In the genomic region with DNA sequence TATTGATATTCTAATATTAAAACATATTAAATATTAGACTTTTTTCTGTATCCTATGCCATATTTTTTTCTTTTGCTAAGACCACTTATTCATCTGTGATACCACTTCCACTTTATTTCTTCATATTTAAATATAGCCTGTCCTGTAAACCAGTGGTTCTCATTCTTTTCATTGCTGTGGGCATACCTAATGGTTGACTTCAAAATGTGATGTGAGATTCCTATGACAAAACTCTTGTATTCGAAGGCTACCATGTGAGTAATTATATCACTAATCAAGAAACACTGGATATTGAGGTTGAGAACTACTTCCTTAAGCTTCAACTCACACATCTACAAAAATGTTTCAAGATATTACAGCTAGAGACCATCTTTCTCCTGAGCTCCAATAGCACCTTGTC, we compare ENCODE assay signal across 16 cellular contexts.
"Had no signal": no experiment of that assay in that cellular context is flagged by ENCODE, and none has a peak within 500 bp of the region (broad histone marks: within the 10 kb centered on the region; RNA-seq: fewer than 3 reads in every experiment).

No MANE protein-coding gene starts in this region.

- H3K9me3 ChIP-seq: ovary, upper lobe of right lung had no signal

- H3K27ac Mint-ChIP-seq: activated naive CD8-positive, alpha-beta T cell treated with anti-CD3 and anti-CD28 coated beads, Interleukin-2, amount 10 ng/mL, durations not matched to agents 7 days and 5 days; stimulated activated naive CD8-positive, alpha-beta T cell treated with anti-CD3 and anti-CD28 coated beads, Interleukin-15, Interleukin-2, amounts not matched to agents 100 ng/mL and 50 ng/mL, for 24 hours; T-helper 2 cell treated with Interferon-gamma antibody and Interleukin-4, amounts not matched to agents 5 μg/mL and 100 μg/mL, for 36 hours had no signal

- H3K4me3 ChIP-seq: ovary, upper lobe of right lung had no signal

- H3K4me3 Mint-ChIP-seq: activated naive CD8-positive, alpha-beta T cell treated with anti-CD3 and anti-CD28 coated beads, Interleukin-2, amount 10 ng/mL, durations not matched to agents 7 days and 5 days; neural crest cell; stimulated activated naive CD8-positive, alpha-beta T cell treated with anti-CD3 and anti-CD28 coated beads, Interleukin-15, Interleukin-2, amounts not matched to agents 100 ng/mL and 50 ng/mL, for 24 hours; T-helper 2 cell treated with Interferon-gamma antibody and Interleukin-4, amounts not matched to agents 5 μg/mL and 100 μg/mL, for 36 hours had no signal

- DNase-seq: activated CD4-positive, alpha-beta T cell treated with anti-CD3 and anti-CD28 coated beads, Interleukin-2, amount 50 U/mL, for 48 hours; activated CD4-positive, CD25-positive, alpha-beta regulatory T cell treated with anti-CD3 and anti-CD28 coated beads, Interleukin-2, amount 50 U/mL, for 72 hours; activated naive CD8-positive, alpha-beta T cell treated with anti-CD3 and anti-CD28 coated beads, Interleukin-2, amount 10 ng/mL, durations not matched to agents 7 days and 5 days; activated T-cell treated with anti-CD3 and anti-CD28 coated beads, Interleukin-2, amount 50 U/mL, for 48 hours; central memory CD4-positive, alpha-beta T cell; cortex of kidney; effector memory CD4-positive, alpha-beta T cell; kidney; left ventricle myocardium superior; mesendoderm; ovary; stimulated activated CD4-positive, alpha-beta T cell treated with anti-CD3 and anti-CD28 coated beads, Interleukin-4, amount 100 ng/mL, for 1 hour; upper lobe of right lung had no signal

- H3K36me3 ChIP-seq: ovary had no signal

- H3K27me3 ChIP-seq: ovary, upper lobe of right lung had no signal

- ATAC-seq: left ventricle myocardium superior, upper lobe of right lung had no signal

- H3K27ac ChIP-seq: ovary, upper lobe of right lung had no signal

- H3K9me3 Mint-ChIP-seq: activated naive CD8-positive, alpha-beta T cell treated with anti-CD3 and anti-CD28 coated beads, Interleukin-2, amount 10 ng/mL, durations not matched to agents 7 days and 5 days; neural crest cell; stimulated activated naive CD8-positive, alpha-beta T cell treated with anti-CD3 and anti-CD28 coated beads, Interleukin-15, Interleukin-2, amounts not matched to agents 100 ng/mL and 50 ng/mL, for 24 hours; T-helper 2 cell treated with Interferon-gamma antibody and Interleukin-4, amounts not matched to agents 5 μg/mL and 100 μg/mL, for 36 hours had no signal

- H3K27me3 Mint-ChIP-seq: activated naive CD8-positive, alpha-beta T cell treated with anti-CD3 and anti-CD28 coated beads, Interleukin-2, amount 10 ng/mL, durations not matched to agents 7 days and 5 days; stimulated activated naive CD8-positive, alpha-beta T cell treated with anti-CD3 and anti-CD28 coated beads, Interleukin-15, Interleukin-2, amounts not matched to agents 100 ng/mL and 50 ng/mL, for 24 hours had no signal
